In genomic region chr10:86362566-86363183, GRCh38 we compare ENCODE assay signal across 13 cellular contexts. TPM values are rescaled to one million over a fixed set of nuclear protein-coding genes. Genes with fewer than 3 reads are reported as not detected.
DNase-seq lines count a peak whose midpoint lies in the region; ATAC-seq and TF ChIP-seq lines count a peak whose summit lies in the region.
"Had no signal": no experiment of that assay in that cellular context is flagged by ENCODE, and none has a peak within 500 bp of the region (broad histone marks: within the 10 kb centered on the region; RNA-seq: fewer than 3 reads in every experiment).

No MANE protein-coding gene starts in this region.

- no peaks in the 10 kb centered on the region for H3K9me3 Mint-ChIP-seq in activated naive CD8-positive, alpha-beta T cell treated with anti-CD3 and anti-CD28 coated beads, Interleukin-2, amount 10 ng/mL, durations not matched to agents 7 days and 5 days
- no peaks in the 10 kb centered on the region for H3K9me3 Mint-ChIP-seq in activated naive CD8-positive, alpha-beta T cell treated with anti-CD3 and anti-CD28 coated beads, Interleukin-2, amount 50 U/mL, for 24 hours
- H3K9me3 Mint-ChIP-seq in activated CD8-positive, alpha-beta T cell treated with anti-CD3 and anti-CD28 coated beads for 36 hours = no peaks in the 10 kb centered on the region
- H3K9me3 Mint-ChIP-seq: effector memory CD8-positive, alpha-beta T cell had no signal

- CTCF ChIA-PET in activated CD8-positive, alpha-beta T cell treated with anti-CD3 and anti-CD28 coated beads for 36 hours (lab: Charles Lee) = interaction anchor here (1.3 to 2.6 kb wide), 3 partner anchors 13 to 222 kb away, joined by 3 to 15 read pairs (median 5); no protein-coding TSS in a partner anchor

- no peaks in the 10 kb centered on the region for H3K36me3 ChIP-seq in esophagus squamous epithelium
- H3K36me3 ChIP-seq in neural cell (ENCODE audit: insufficient read depth, low read length) = no peaks in the 10 kb centered on the region
- no peaks in the 10 kb centered on the region for H3K36me3 ChIP-seq in transverse colon

- no peak overlapping the region for H2AFZ ChIP-seq in neural cell (ENCODE audit: low read depth, low read length)

- no peaks in the 10 kb centered on the region for H3F3A ChIP-seq in neural cell (ENCODE audit: insufficient read depth, low read length, poor library complexity, severe bottlenecking)

- H3K4me3 ChIP-seq in esophagus squamous epithelium = peak overlapping the region in 3 of 4 donors; percentile 25 to 39 (median 34)
- H3K4me3 ChIP-seq in neural cell (ENCODE audit: low read length) = peak overlapping the region; percentile 86
- no peak overlapping the region for H3K4me3 ChIP-seq in transverse colon
- H3K4me3 ChIP-seq: mucosa of descending colon had no signal

- peak; percentile 2 for DNase-seq in activated naive CD8-positive, alpha-beta T cell treated with anti-CD3 and anti-CD28 coated beads, Interleukin-2, amount 10 ng/mL, durations not matched to agents 7 days and 5 days
- DNase-seq in activated naive CD8-positive, alpha-beta T cell treated with anti-CD3 and anti-CD28 coated beads, Interleukin-2, amount 50 U/mL, for 24 hours = no peak
- no peak for DNase-seq in esophagus squamous epithelium (lab: John Stamatoyannopoulos, UW)
- peak; percentile 4 for DNase-seq in transverse colon
- no peak for DNase-seq in activated CD8-positive, alpha-beta T cell treated with anti-CD3 and anti-CD28 coated beads for 36 hours
- DNase-seq in NCI-H2196 (lab: John Stamatoyannopoulos, UW; ENCODE audit: unreplicated experiment) = no peak
- DNase-seq: DND-41; effector memory CD8-positive, alpha-beta T cell; NCI-H446 treated with DMSO at 0.1 percent for 48 hours had no signal

- ATAC-seq in activated naive CD8-positive, alpha-beta T cell treated with anti-CD3 and anti-CD28 coated beads, Interleukin-2, amount 10 ng/mL, durations not matched to agents 7 days and 5 days (ENCODE audit: low read depth) = no peak
- ATAC-seq in activated naive CD8-positive, alpha-beta T cell treated with anti-CD3 and anti-CD28 coated beads, Interleukin-2, amount 50 U/mL, for 24 hours = no peak
- ATAC-seq in activated CD8-positive, alpha-beta T cell treated with anti-CD3 and anti-CD28 coated beads for 36 hours = no peak
- ATAC-seq in HG03045 (IDR thresholded peaks at IDR 0.05; ENCODE audit: unreplicated experiment) = no peak
- ATAC-seq: effector memory CD8-positive, alpha-beta T cell had no signal

- H3K9me2 ChIP-seq in neural cell (ENCODE audit: insufficient read depth, low read length) = no peaks in the 10 kb centered on the region

- in situ Hi-C loops in transverse colon (cut with MboI; ENCODE audit: low pct_ligation_motif_present in 1 of 4, low pct_unique_long_range_greater_than_20kb in 1 of 4, low sequenced_read_pairs in 3 of 4) = loop anchor here in 2 of 4 donors (25.0 kb wide), 3 partner anchors 275 to 825 kb away; no protein-coding TSS in a partner anchor

- 11 to 66% methylated on average over 3 to 4 of the region's 15 CpGs for WGBS in esophagus squamous epithelium, 2 donors
- 51% methylated on average over 15 of the region's 15 CpGs; no CpG with 5 or more reads in 1 of the 2 donors for WGBS in transverse colon (ENCODE audit: low coverage in 1 of 2), 2 donors

- POLR2A ChIA-PET in activated naive CD8-positive, alpha-beta T cell treated with anti-CD3 and anti-CD28 coated beads, Interleukin-2, amount 10 ng/mL, durations not matched to agents 7 days and 5 days (lab: Charles Lee) = no interaction called here
- POLR2A ChIA-PET in activated CD8-positive, alpha-beta T cell treated with anti-CD3 and anti-CD28 coated beads for 36 hours (lab: Charles Lee) = no interaction called here

- H3K4me1 ChIP-seq in esophagus squamous epithelium (peaks cover 14 to 51% (median 39%) of the 10 kb centered on the region in 3 donors), transverse colon (peaks cover 4 to 38% (median 25%) of the 10 kb centered on the region in 4 donors)

- H3K4me3 Mint-ChIP-seq in activated naive CD8-positive, alpha-beta T cell treated with anti-CD3 and anti-CD28 coated beads, Interleukin-2, amount 10 ng/mL, durations not matched to agents 7 days and 5 days = no peak overlapping the region
- H3K4me3 Mint-ChIP-seq in activated naive CD8-positive, alpha-beta T cell treated with anti-CD3 and anti-CD28 coated beads, Interleukin-2, amount 50 U/mL, for 24 hours = no peak overlapping the region
- H3K4me3 Mint-ChIP-seq in activated CD8-positive, alpha-beta T cell treated with anti-CD3 and anti-CD28 coated beads for 36 hours = no peak overlapping the region
- H3K4me3 Mint-ChIP-seq: effector memory CD8-positive, alpha-beta T cell had no signal

- TF ChIP-seq CTCF in esophagus squamous epithelium (IDR thresholded peaks at IDR 0.05) (no peak), neural cell (IDR thresholded peaks at IDR 0.05; ENCODE audit: poor library complexity, severe bottlenecking) (no peak), transverse colon (IDR thresholded peaks at IDR 0.05) (no peak)
- no peak for TF ChIP-seq CTCF in activated CD8-positive, alpha-beta T cell treated with anti-CD3 and anti-CD28 coated beads for 36 hours (IDR thresholded peaks at IDR 0.05)

- H4K20me1 ChIP-seq in neural cell (ENCODE audit: insufficient read depth) = peaks cover 8% of the 10 kb centered on the region

- no peak overlapping the region for H3K4me2 ChIP-seq in neural cell (ENCODE audit: low read length)

- H3K36me3 Mint-ChIP-seq in activated naive CD8-positive, alpha-beta T cell treated with anti-CD3 and anti-CD28 coated beads, Interleukin-2, amount 10 ng/mL, durations not matched to agents 7 days and 5 days = no peaks in the 10 kb centered on the region
- no peaks in the 10 kb centered on the region for H3K36me3 Mint-ChIP-seq in activated naive CD8-positive, alpha-beta T cell treated with anti-CD3 and anti-CD28 coated beads, Interleukin-2, amount 50 U/mL, for 24 hours (ENCODE audit: low read depth)
- H3K36me3 Mint-ChIP-seq in activated CD8-positive, alpha-beta T cell treated with anti-CD3 and anti-CD28 coated beads for 36 hours (ENCODE audit: low read depth) = no peaks in the 10 kb centered on the region

- H3K27me3 Mint-ChIP-seq in activated naive CD8-positive, alpha-beta T cell treated with anti-CD3 and anti-CD28 coated beads, Interleukin-2, amount 10 ng/mL, durations not matched to agents 7 days and 5 days = peaks cover 56% of the 10 kb centered on the region
- H3K27me3 Mint-ChIP-seq in activated naive CD8-positive, alpha-beta T cell treated with anti-CD3 and anti-CD28 coated beads, Interleukin-2, amount 50 U/mL, for 24 hours = peaks cover 41% of the 10 kb centered on the region
- peaks cover 38% of the 10 kb centered on the region for H3K27me3 Mint-ChIP-seq in activated CD8-positive, alpha-beta T cell treated with anti-CD3 and anti-CD28 coated beads for 36 hours

- TF ChIP-seq POLR2A in esophagus squamous epithelium (IDR thresholded peaks at IDR 0.05) (no peak), transverse colon (IDR thresholded peaks at IDR 0.05) (no peak)

- H3K9me3 ChIP-seq in esophagus squamous epithelium = no peaks in the 10 kb centered on the region
- no peaks in the 10 kb centered on the region for H3K9me3 ChIP-seq in neural cell (ENCODE audit: low read length)
- H3K9me3 ChIP-seq in transverse colon = no peaks in the 10 kb centered on the region
- H3K9me3 ChIP-seq: mucosa of descending colon had no signal

- H3K27ac ChIP-seq in esophagus squamous epithelium (no peak overlapping the region), neural cell (ENCODE audit: low read length) (no peak overlapping the region), transverse colon (no peak overlapping the region)

- peaks cover 12 to 65% (median 18%) of the 10 kb centered on the region in 4 donors for H3K27me3 ChIP-seq in esophagus squamous epithelium
- peaks cover 51% of the 10 kb centered on the region for H3K27me3 ChIP-seq in neural cell (ENCODE audit: insufficient read depth, low read depth, low read length)
- peaks cover 57% of the 10 kb centered on the region for H3K27me3 ChIP-seq in transverse colon

- H3K9ac ChIP-seq in neural cell (ENCODE audit: low read length) = peak overlapping the region; percentile 42

- no peak overlapping the region for H3K27ac Mint-ChIP-seq in activated naive CD8-positive, alpha-beta T cell treated with anti-CD3 and anti-CD28 coated beads, Interleukin-2, amount 10 ng/mL, durations not matched to agents 7 days and 5 days
- no peak overlapping the region for H3K27ac Mint-ChIP-seq in activated naive CD8-positive, alpha-beta T cell treated with anti-CD3 and anti-CD28 coated beads, Interleukin-2, amount 50 U/mL, for 24 hours
- H3K27ac Mint-ChIP-seq in activated CD8-positive, alpha-beta T cell treated with anti-CD3 and anti-CD28 coated beads for 36 hours = no peak overlapping the region
- H3K27ac Mint-ChIP-seq: effector memory CD8-positive, alpha-beta T cell had no signal

- intact Hi-C loops in esophagus squamous epithelium (cut with DNase I) = loop anchor here (10.0 kb wide), 1 partner anchor 818 kb away; no protein-coding TSS in a partner anchor
- intact Hi-C loops in transverse colon (cut with DNase I; ENCODE audit: low total_unique reads) = no loop called here
- intact Hi-C loops in activated CD8-positive, alpha-beta T cell treated with anti-CD3 and anti-CD28 coated beads for 36 hours (cut with micrococcal nuclease) = no loop called here

- H3K79me2 ChIP-seq in neural cell (replicated peaks; ENCODE audit: insufficient read depth, low read length) = no peaks in the 10 kb centered on the region

- peaks cover 9% of the 10 kb centered on the region for H3K4me1 Mint-ChIP-seq in activated naive CD8-positive, alpha-beta T cell treated with anti-CD3 and anti-CD28 coated beads, Interleukin-2, amount 10 ng/mL, durations not matched to agents 7 days and 5 days
- H3K4me1 Mint-ChIP-seq in activated naive CD8-positive, alpha-beta T cell treated with anti-CD3 and anti-CD28 coated beads, Interleukin-2, amount 50 U/mL, for 24 hours = peaks cover 10% of the 10 kb centered on the region
- peaks cover 12% of the 10 kb centered on the region for H3K4me1 Mint-ChIP-seq in activated CD8-positive, alpha-beta T cell treated with anti-CD3 and anti-CD28 coated beads for 36 hours (ENCODE audit: low read depth)

- TF ChIP-seq EP300 in neural cell (conservative IDR thresholded peaks at IDR 0.05; ENCODE audit: poor library complexity, severe bottlenecking) (no peak), transverse colon (IDR thresholded peaks at IDR 0.05; ENCODE audit: low read depth) (no peak)

- TF ChIP-seq RAD21 in neural cell (conservative IDR thresholded peaks at IDR 0.05) = no peak

TF ChIP-seq in neural cell, 6 proteins besides CTCF, POLR2A, EP300 and RAD21 (continues in another document):
- TF ChIP-seq POLR2AphosphoS5 (IDR thresholded peaks at IDR 0.05) (no peak), TAF1 (IDR thresholded peaks at IDR 0.05; ENCODE audit: low read depth) (no peak)

RNA-seq across cellular contexts. Expression of gene GRID1, which starts 3.9 kb away (rescaled TPM):
- total RNA-seq in activated naive CD8-positive, alpha-beta T cell treated with anti-CD3 and anti-CD28 coated beads, Interleukin-2, amount 10 ng/mL, durations not matched to agents 7 days and 5 days = not detected
- total RNA-seq in esophagus squamous epithelium (1 to 10 TPM in 1 of 4 donors, under 1 TPM in 3; 0.03 to 2.7 (median 0.49) TPM), transverse colon (1 to 10 TPM in 2 of 4 donors, under 1 TPM in 2; 0.40 to 1.9 (median 1.00) TPM)
- 7.3 and 10.4 TPM in 2 replicates for polyA plus RNA-seq in neural cell
- 24.3 and 25.1 TPM in 2 replicates for polyA minus RNA-seq in neural cell
- not detected for total RNA-seq in activated CD8-positive, alpha-beta T cell treated with anti-CD3 and anti-CD28 coated beads for 36 hours
- total RNA-seq: HT-29 had no signal

Comparison
In these comparisons a context has a peak if more than half of its experiments do, and no peak if none do; other contexts are left out.
1. DNase-seq: peak in activated naive CD8-positive, alpha-beta T cell treated with anti-CD3 and anti-CD28 coated beads, Interleukin-2, amount 10 ng/mL, durations not matched to agents 7 days and 5 days (single experiment) and transverse colon (single experiment); none in activated naive CD8-positive, alpha-beta T cell treated with anti-CD3 and anti-CD28 coated beads, Interleukin-2, amount 50 U/mL, for 24 hours (single experiment), esophagus squamous epithelium (single experiment), activated CD8-positive, alpha-beta T cell treated with anti-CD3 and anti-CD28 coated beads for 36 hours (single experiment) and NCI-H2196 (single experiment).
2. H3K4me3 ChIP-seq: peak in esophagus squamous epithelium (3 of 4) and neural cell (single experiment); none in transverse colon (0 of 4).